Comparison of ENCODE assay signal across 18 cellular contexts in genomic region chr9:138080979-138081378, GRCh38.
"Had no signal": no experiment of that assay in that cellular context is flagged by ENCODE, and none has a peak within 500 bp of the region (broad histone marks: within the 10 kb centered on the region; RNA-seq: fewer than 3 reads in every experiment).

No MANE protein-coding gene starts in this region.

- H3K4me1 Mint-ChIP-seq: endodermal cell; naive B cell; nephron; stimulated activated effector memory CD8-positive, alpha-beta T cell treated with anti-CD3 and anti-CD28 coated beads, Interleukin-12 subunit alpha, Interleukin-12 subunit beta, amount 100 ng/mL, for 72 hours had no signal

- DNase-seq: effector CD4-positive, alpha-beta T cell; endodermal cell; glutamatergic neuron; islet precursor cell; left ventricle myocardium superior; mesendoderm; naive B cell; occipital lobe; stimulated activated CD4-positive, alpha-beta T cell treated with anti-CD3 and anti-CD28 coated beads, Interleukin-2, amount 100 ng/mL, for 48 hours; stimulated activated naive CD8-positive, alpha-beta T cell treated with anti-CD3 and anti-CD28 coated beads, Interleukin-15, Interleukin-2, amounts not matched to agents 100 U/mL and 50 U/mL, for 24 hours had no signal

- H3K4me3 ChIP-seq: coronary artery, smooth muscle cell, tibial artery, upper lobe of right lung, vagina had no signal

- H3K9me3 ChIP-seq: vagina had no signal

- ATAC-seq: left ventricle myocardium superior; stimulated activated effector memory CD8-positive, alpha-beta T cell treated with anti-CD3 and anti-CD28 coated beads, Interleukin-12 subunit alpha, Interleukin-12 subunit beta, amount 100 ng/mL, for 72 hours; stimulated activated naive CD8-positive, alpha-beta T cell treated with anti-CD3 and anti-CD28 coated beads, Interleukin-15, Interleukin-2, amounts not matched to agents 100 U/mL and 50 U/mL, for 24 hours; upper lobe of right lung had no signal

- H3K36me3 Mint-ChIP-seq: stimulated activated effector memory CD8-positive, alpha-beta T cell treated with anti-CD3 and anti-CD28 coated beads, Interleukin-12 subunit alpha, Interleukin-12 subunit beta, amount 100 ng/mL, for 72 hours had no signal

- H3K27ac ChIP-seq: coronary artery, parathyroid adenoma, tibial artery, upper lobe of right lung, vagina had no signal

- H3K36me3 ChIP-seq: tibial artery, upper lobe of right lung, vagina had no signal

- H3K4me1 ChIP-seq: parathyroid adenoma, tibial artery, upper lobe of right lung, vagina had no signal

- H3K27ac Mint-ChIP-seq: endodermal cell; nephron; stimulated activated effector memory CD8-positive, alpha-beta T cell treated with anti-CD3 and anti-CD28 coated beads, Interleukin-12 subunit alpha, Interleukin-12 subunit beta, amount 100 ng/mL, for 72 hours had no signal

- H3K4me3 Mint-ChIP-seq: endodermal cell; naive B cell; nephron; stimulated activated effector memory CD8-positive, alpha-beta T cell treated with anti-CD3 and anti-CD28 coated beads, Interleukin-12 subunit alpha, Interleukin-12 subunit beta, amount 100 ng/mL, for 72 hours had no signal

- H3K27me3 ChIP-seq: tibial artery, upper lobe of right lung, vagina had no signal
